Comparison of ENCODE assay signal across 1 cellular context in the genomic region with DNA sequence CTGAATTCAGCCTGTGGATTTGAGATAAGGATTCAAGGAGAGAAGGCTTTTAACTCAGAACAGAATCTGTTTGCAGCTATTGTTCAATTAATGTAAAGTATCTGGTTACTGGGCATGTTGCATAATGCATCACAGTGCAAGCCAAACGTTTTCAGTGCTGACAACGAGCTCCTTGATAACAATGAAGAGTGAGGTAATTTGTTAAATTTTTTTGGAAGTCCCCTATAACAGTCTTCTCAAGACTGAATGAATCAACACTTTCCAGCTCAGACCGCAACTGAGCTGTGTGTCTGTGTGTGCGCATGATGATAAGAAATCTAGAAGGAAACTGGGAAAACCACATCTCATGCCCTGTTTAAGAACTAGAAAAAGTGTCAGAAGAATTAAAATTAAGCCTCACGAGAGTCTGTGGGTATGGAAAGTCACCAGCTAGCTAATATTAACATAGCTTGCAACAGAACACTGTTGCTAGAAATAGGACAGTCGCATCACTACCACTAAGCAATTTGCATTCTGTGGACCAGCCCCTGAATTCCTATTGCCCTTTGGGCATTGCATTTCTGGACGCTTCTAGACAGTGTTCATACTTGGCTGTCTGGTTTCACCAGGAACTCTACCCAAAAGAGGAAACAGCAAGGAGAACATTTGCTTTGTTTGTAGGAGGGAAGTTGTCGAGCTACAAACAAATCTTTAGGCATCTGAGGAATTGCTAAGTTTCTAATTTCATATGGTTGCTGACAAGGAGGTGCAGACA.
TF ChIP-seq lines count a peak whose summit lies in the region.

No MANE protein-coding gene starts in this region.

TF ChIP-seq in K562, 482 proteins besides CTCF, POLR2A, EP300 and RAD21 (continued from another document and continues in another):
- TF ChIP-seq NFIC (IDR thresholded peaks at IDR 0.05) (peak; percentile 61), FUS (optimal IDR thresholded peaks at IDR 0.05; ENCODE audit: low read depth, low read length) (no peak), RUNX1 (IDR thresholded peaks at IDR 0.05; ENCODE audit: low read depth) (peak; percentile 67; the same call in 1 of the 2 replicates), SRSF3 (IDR thresholded peaks at IDR 0.05; ENCODE audit: insufficient read depth, low read length) (no peak), TBL1XR1 (IDR thresholded peaks at IDR 0.05; ENCODE audit: low read length in 2 of 2) (peak; percentile 86 to 90; a peak in 3 of 4 replicates), MAZ (CRISPR knock-in tag; conservative IDR thresholded peaks at IDR 0.05 in 1 of 2, IDR thresholded peaks at IDR 0.05 in 1 of 2) (no peak), ZNF24 (IDR thresholded peaks at IDR 0.05) (0 out of 2 replicates have a peak, but pooled peaks have one; percentile 34), ZNF354B (CRISPR knock-in tag; IDR thresholded peaks at IDR 0.05) (no peak), ZNF282 (CRISPR knock-in tag; IDR thresholded peaks at IDR 0.05) (no peak), RBBP5 (IDR thresholded peaks at IDR 0.05; ENCODE audit: borderline replicate concordance, insufficient read depth, low read length, poor library complexity, severe bottlenecking) (peak; percentile 57), ZNF143 (CRISPR knock-in tag; IDR thresholded peaks at IDR 0.05) (no peak), PCBP1 (IDR thresholded peaks at IDR 0.05; ENCODE audit: low read depth, low read length, poor library complexity, severe bottlenecking) (no peak), JUND (IDR thresholded peaks at IDR 0.05; ENCODE audit: borderline replicate concordance, low read depth, low read length) (peak; percentile 94), JUND (tag; IDR thresholded peaks at IDR 0.05; ENCODE audit: borderline replicate concordance, low read depth, low read length) (peak; percentile 91; the same call in 2 of the 3 replicates), MLLT1 (IDR thresholded peaks at IDR 0.05) (peak in 1 of 2 experiments; percentile 89; a peak in 2 of 4 replicates), FOXA3 (CRISPR knock-in tag; conservative IDR thresholded peaks at IDR 0.05 in 1 of 2, IDR thresholded peaks at IDR 0.05 in 1 of 2) (peak in 1 of 2 experiments; percentile 25; a peak in 1 of 4 replicates), MGA (IDR thresholded peaks at IDR 0.05) (no peak), HDAC1 (IDR thresholded peaks at IDR 0.05) (peak in 1 of 2 experiments; percentile 62; a peak in 1 of 4 replicates), FOS (IDR thresholded peaks at IDR 0.05; ENCODE audit: extremely low read depth, insufficient read length) (peak; percentile 11), KDM1A (IDR thresholded peaks at IDR 0.05) (peak; percentile 68 to 74), ZNF644 (tag; IDR thresholded peaks at IDR 0.05; ENCODE audit: low read depth) (no peak), MTF1 (CRISPR knock-in tag; IDR thresholded peaks at IDR 0.05; ENCODE audit: borderline replicate concordance) (no peak), ESRRB (CRISPR knock-in tag; IDR thresholded peaks at IDR 0.05; ENCODE audit: borderline replicate concordance) (no peak), EP400 (IDR thresholded peaks at IDR 0.05) (peak; percentile 50), CREB3 (tag; conservative IDR thresholded peaks at IDR 0.05; ENCODE audit: low read depth) (0 out of 2 replicates have a peak, but pooled peaks have one; percentile 10), TCF3 (CRISPR knock-in tag; IDR thresholded peaks at IDR 0.05) (peak; percentile 90), ZFP1 (CRISPR knock-in tag; IDR thresholded peaks at IDR 0.05) (no peak), POLR2H (tag; IDR thresholded peaks at IDR 0.05; ENCODE audit: low read depth) (peak; percentile 34; the same call in 1 of the 2 replicates), FOSL1 (tag; conservative IDR thresholded peaks at IDR 0.05) (peak; percentile 90)
- TF ChIP-seq, protein P1, sequence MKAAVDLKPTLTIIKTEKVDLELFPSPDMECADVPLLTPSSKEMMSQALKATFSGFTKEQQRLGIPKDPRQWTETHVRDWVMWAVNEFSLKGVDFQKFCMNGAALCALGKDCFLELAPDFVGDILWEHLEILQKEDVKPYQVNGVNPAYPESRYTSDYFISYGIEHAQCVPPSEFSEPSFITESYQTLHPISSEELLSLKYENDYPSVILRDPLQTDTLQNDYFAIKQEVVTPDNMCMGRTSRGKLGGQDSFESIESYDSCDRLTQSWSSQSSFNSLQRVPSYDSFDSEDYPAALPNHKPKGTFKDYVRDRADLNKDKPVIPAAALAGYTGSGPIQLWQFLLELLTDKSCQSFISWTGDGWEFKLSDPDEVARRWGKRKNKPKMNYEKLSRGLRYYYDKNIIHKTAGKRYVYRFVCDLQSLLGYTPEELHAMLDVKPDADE (conservative IDR thresholded peaks at IDR 0.05; ENCODE audit: control insufficient read depth, low read depth, low read length): no peak
- TF ChIP-seq, protein P2, sequence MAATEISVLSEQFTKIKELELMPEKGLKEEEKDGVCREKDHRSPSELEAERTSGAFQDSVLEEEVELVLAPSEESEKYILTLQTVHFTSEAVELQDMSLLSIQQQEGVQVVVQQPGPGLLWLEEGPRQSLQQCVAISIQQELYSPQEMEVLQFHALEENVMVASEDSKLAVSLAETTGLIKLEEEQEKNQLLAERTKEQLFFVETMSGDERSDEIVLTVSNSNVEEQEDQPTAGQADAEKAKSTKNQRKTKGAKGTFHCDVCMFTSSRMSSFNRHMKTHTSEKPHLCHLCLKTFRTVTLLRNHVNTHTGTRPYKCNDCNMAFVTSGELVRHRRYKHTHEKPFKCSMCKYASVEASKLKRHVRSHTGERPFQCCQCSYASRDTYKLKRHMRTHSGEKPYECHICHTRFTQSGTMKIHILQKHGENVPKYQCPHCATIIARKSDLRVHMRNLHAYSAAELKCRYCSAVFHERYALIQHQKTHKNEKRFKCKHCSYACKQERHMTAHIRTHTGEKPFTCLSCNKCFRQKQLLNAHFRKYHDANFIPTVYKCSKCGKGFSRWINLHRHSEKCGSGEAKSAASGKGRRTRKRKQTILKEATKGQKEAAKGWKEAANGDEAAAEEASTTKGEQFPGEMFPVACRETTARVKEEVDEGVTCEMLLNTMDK (IDR thresholded peaks at IDR 0.05; ENCODE audit: borderline replicate concordance, insufficient read depth, low read depth, low read length, poor library complexity, severe bottlenecking): no peak
- TF ChIP-seq, protein P3, sequence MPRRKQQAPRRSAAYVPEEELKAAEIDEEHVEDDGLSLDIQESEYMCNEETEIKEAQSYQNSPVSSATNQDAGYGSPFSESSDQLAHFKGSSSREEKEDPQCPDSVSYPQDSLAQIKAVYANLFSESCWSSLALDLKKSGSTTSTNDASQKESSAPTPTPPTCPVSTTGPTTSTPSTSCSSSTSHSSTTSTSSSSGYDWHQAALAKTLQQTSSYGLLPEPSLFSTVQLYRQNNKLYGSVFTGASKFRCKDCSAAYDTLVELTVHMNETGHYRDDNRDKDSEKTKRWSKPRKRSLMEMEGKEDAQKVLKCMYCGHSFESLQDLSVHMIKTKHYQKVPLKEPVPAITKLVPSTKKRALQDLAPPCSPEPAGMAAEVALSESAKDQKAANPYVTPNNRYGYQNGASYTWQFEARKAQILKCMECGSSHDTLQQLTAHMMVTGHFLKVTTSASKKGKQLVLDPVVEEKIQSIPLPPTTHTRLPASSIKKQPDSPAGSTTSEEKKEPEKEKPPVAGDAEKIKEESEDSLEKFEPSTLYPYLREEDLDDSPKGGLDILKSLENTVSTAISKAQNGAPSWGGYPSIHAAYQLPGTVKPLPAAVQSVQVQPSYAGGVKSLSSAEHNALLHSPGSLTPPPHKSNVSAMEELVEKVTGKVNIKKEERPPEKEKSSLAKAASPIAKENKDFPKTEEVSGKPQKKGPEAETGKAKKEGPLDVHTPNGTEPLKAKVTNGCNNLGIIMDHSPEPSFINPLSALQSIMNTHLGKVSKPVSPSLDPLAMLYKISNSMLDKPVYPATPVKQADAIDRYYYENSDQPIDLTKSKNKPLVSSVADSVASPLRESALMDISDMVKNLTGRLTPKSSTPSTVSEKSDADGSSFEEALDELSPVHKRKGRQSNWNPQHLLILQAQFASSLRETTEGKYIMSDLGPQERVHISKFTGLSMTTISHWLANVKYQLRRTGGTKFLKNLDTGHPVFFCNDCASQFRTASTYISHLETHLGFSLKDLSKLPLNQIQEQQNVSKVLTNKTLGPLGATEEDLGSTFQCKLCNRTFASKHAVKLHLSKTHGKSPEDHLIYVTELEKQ (CRISPR knock-in tag; IDR thresholded peaks at IDR 0.05): no peak
